ENCODE assay signal across 22 cellular contexts in genomic region chr2:73297151-73297559, GRCh38. TPM values are rescaled to one million over a fixed set of nuclear protein-coding genes. Genes with fewer than 3 reads are reported as not detected.
A peak's percentile ranks its signal among the peaks of the same experiment; 100 is the strongest.
DNase-seq lines count a peak whose midpoint lies in the region; ATAC-seq and TF ChIP-seq lines count a peak whose summit lies in the region.
"Had no signal": no experiment of that assay in that cellular context is flagged by ENCODE, and none has a peak within 500 bp of the region (broad histone marks: within the 10 kb centered on the region; RNA-seq: fewer than 3 reads in every experiment).

No MANE protein-coding gene starts in this region.

- peaks cover 9% of the 10 kb centered on the region for H3K4me1 Mint-ChIP-seq in HFFc6 (ENCODE audit: low read depth)
- peaks cover 3% of the 10 kb centered on the region for H3K4me1 Mint-ChIP-seq in T-helper 17 cell

- no peak overlapping the region for H3K27ac Mint-ChIP-seq in HFFc6
- H3K27ac Mint-ChIP-seq in T-helper 17 cell: no peak overlapping the region
- H3K27ac Mint-ChIP-seq: activated CD8-positive, alpha-beta T cell treated with anti-CD3 and anti-CD28 coated beads, Interleukin-2, amount 10 ng/mL, durations not matched to agents 7 days and 5 days; activated T-helper 2 cell treated with anti-CD3 and anti-CD28 coated beads, Interferon-gamma antibody, Interleukin-2, Interleukin-4, amounts not matched to agents 10 μg/mL and 5 μg/mL and 100 μg/mL, durations not matched to agents 14 hours and 24 hours and 36 hours had no signal

- TF ChIP-seq CTCF in HFFc6 (IDR thresholded peaks at IDR 0.05) (no peak), breast epithelium (IDR thresholded peaks at IDR 0.05) (no peak), left ventricle myocardium inferior (IDR thresholded peaks at IDR 0.05; ENCODE audit: borderline replicate concordance) (no peak)

- no peak for TF ChIP-seq POLR2A in breast epithelium (IDR thresholded peaks at IDR 0.05)

- H3K4me1 ChIP-seq in breast epithelium (peaks cover 0 to 11% of the 10 kb centered on the region in 2 donors), left ventricle myocardium inferior (peaks cover 16% of the 10 kb centered on the region)
- H3K4me1 ChIP-seq in effector memory CD4-positive, alpha-beta T cell (ENCODE audit: control insufficient read depth, insufficient read depth, low read length, poor library complexity, severe bottlenecking): peaks cover 16% of the 10 kb centered on the region
- H3K4me1 ChIP-seq: BLaER1 had no signal

- no peak overlapping the region for H3K4me3 ChIP-seq in breast epithelium
- no peak overlapping the region for H3K4me3 ChIP-seq in effector memory CD4-positive, alpha-beta T cell (ENCODE audit: insufficient read depth, low read depth, low read length, poor library complexity, severe bottlenecking)
- no peak overlapping the region for H3K4me3 ChIP-seq in left ventricle myocardium inferior
- H3K4me3 ChIP-seq: BLaER1, heart left ventricle, tibial artery had no signal

- intact Hi-C loops in breast epithelium (cut with DNase I; ENCODE audit: low total_unique reads): no loop called here
- intact Hi-C loops in left ventricle myocardium inferior (cut with micrococcal nuclease): no loop called here

- H3K36me3 Mint-ChIP-seq in HFFc6 (ENCODE audit: low read depth) (no peaks in the 10 kb centered on the region), T-helper 17 cell (ENCODE audit: low read depth) (no peaks in the 10 kb centered on the region)

- H3K36me3 ChIP-seq in breast epithelium (no peaks in the 10 kb centered on the region), left ventricle myocardium inferior (no peaks in the 10 kb centered on the region)
- no peaks in the 10 kb centered on the region for H3K36me3 ChIP-seq in effector memory CD4-positive, alpha-beta T cell (ENCODE audit: control insufficient read depth, insufficient read depth, low read length)
- H3K36me3 ChIP-seq: BLaER1, heart left ventricle, neutrophil, tibial artery had no signal

- H3K27me3 Mint-ChIP-seq in HFFc6 (ENCODE audit: insufficient read depth) (peaks cover 41% of the 10 kb centered on the region), T-helper 17 cell (peaks cover 68% of the 10 kb centered on the region)

- H3K9me3 ChIP-seq in T-helper 17 cell (ENCODE audit: control insufficient read depth, low read length, poor library complexity, severe bottlenecking) (no peaks in the 10 kb centered on the region), breast epithelium (no peaks in the 10 kb centered on the region), left ventricle myocardium inferior (replicated peaks) (no peaks in the 10 kb centered on the region)
- H3K9me3 ChIP-seq in effector memory CD4-positive, alpha-beta T cell (ENCODE audit: control insufficient read depth, low read length): no peaks in the 10 kb centered on the region
- H3K9me3 ChIP-seq: heart left ventricle, neutrophil, tibial artery had no signal

- H3K27me3 ChIP-seq in breast epithelium: peaks cover 9 to 61% of the 10 kb centered on the region in 2 donors
- peaks cover 37% of the 10 kb centered on the region for H3K27me3 ChIP-seq in effector memory CD4-positive, alpha-beta T cell (replicated peaks; ENCODE audit: control insufficient read depth, insufficient read depth, low read length, poor library complexity, severe bottlenecking)
- H3K27me3 ChIP-seq in left ventricle myocardium inferior (ENCODE audit: low read depth): peaks cover 78% of the 10 kb centered on the region

- no peaks in the 10 kb centered on the region for H3K9me3 Mint-ChIP-seq in HFFc6
- H3K9me3 Mint-ChIP-seq: activated T-helper 2 cell treated with anti-CD3 and anti-CD28 coated beads, Interferon-gamma antibody, Interleukin-2, Interleukin-4, amounts not matched to agents 10 μg/mL and 5 μg/mL and 100 μg/mL, durations not matched to agents 14 hours and 24 hours and 36 hours had no signal

- H3K27ac ChIP-seq in breast epithelium: no peak overlapping the region
- H3K27ac ChIP-seq in effector memory CD4-positive, alpha-beta T cell (ENCODE audit: insufficient read depth, low read length, poor library complexity, severe bottlenecking): no peak overlapping the region
- H3K27ac ChIP-seq in left ventricle myocardium inferior (replicated peaks): no peak overlapping the region
- H3K27ac ChIP-seq: BLaER1, heart left ventricle, neutrophil, tibial artery, VCaP had no signal

- H3K4me3 Mint-ChIP-seq in HFFc6 (no peak overlapping the region), T-helper 17 cell (no peak overlapping the region)
- H3K4me3 Mint-ChIP-seq: activated CD8-positive, alpha-beta T cell treated with anti-CD3 and anti-CD28 coated beads, Interleukin-2, amount 10 ng/mL, durations not matched to agents 7 days and 5 days had no signal

- ATAC-seq in T-helper 17 cell: no peak
- ATAC-seq: activated CD8-positive, alpha-beta T cell treated with anti-CD3 and anti-CD28 coated beads, Interleukin-2, amount 10 ng/mL, durations not matched to agents 7 days and 5 days; heart left ventricle; PC-3 had no signal

- peak; percentile 36 for DNase-seq in DMS153 treated with DMSO at 0.1 percent for 48 hours (lab: John Stamatoyannopoulos, UW; ENCODE audit: unreplicated experiment)
- peak; percentile 24 for DNase-seq in HFFc6
- peak; percentile 25 for DNase-seq in NCI-H774 (lab: John Stamatoyannopoulos, UW)
- DNase-seq in iris pigment epithelial cell (ENCODE audit: low read depth): peak; percentile 22
- no peak for DNase-seq in T-helper 17 cell
- no peak for DNase-seq in breast epithelium (ENCODE audit: low spot score in 2 of 2)
- no peak for DNase-seq in effector memory CD4-positive, alpha-beta T cell
- DNase-seq in left ventricle myocardium inferior: no peak
- DNase-seq: activated CD8-positive, alpha-beta T cell treated with anti-CD3 and anti-CD28 coated beads, Interleukin-2, amount 10 ng/mL, durations not matched to agents 7 days and 5 days; amniotic stem cell; cortex of kidney; heart left ventricle; kidney; midbrain; PC-3; stimulated activated CD4-positive, alpha-beta T cell treated with anti-CD3 and anti-CD28 coated beads, Interleukin-4, amount 100 ng/mL, for 4 hours; tibial artery had no signal

RNA-seq across cellular contexts. Expression of gene EGR4, which starts 3.8 kb away (rescaled TPM):
- total RNA-seq in HFFc6 (2021; fragmentation: NEBNext Ultra II Directional; extraction: Animal tissue kit (Norgen Biotek cat#: 25700)): not detected
- total RNA-seq in T-helper 17 cell (under 1 TPM; 0.52 to 0.70 TPM), breast epithelium (not detected), left ventricle myocardium inferior (not detected)
- total RNA-seq: activated CD8-positive, alpha-beta T cell treated with anti-CD3 and anti-CD28 coated beads, Interleukin-2, amount 10 ng/mL, durations not matched to agents 7 days and 5 days; epithelial cell of proximal tubule; heart left ventricle; kidney; PC-3 had no signal

RNA-seq across cellular contexts. Expression of gene FBXO41, which starts 12.9 kb away (rescaled TPM):
- total RNA-seq in HFFc6 (2021; fragmentation: NEBNext Ultra II Directional; extraction: Animal tissue kit (Norgen Biotek cat#: 25700)): 1 to 10 TPM in 4 of 6 experiments, under 1 TPM in 2; 0.80 to 1.7 (median 1.4) TPM
- total RNA-seq in T-helper 17 cell (10 to 100 TPM; 13.3 to 13.5 TPM), breast epithelium (1 to 10 TPM; 1.6 to 4.0 (median 3.9) TPM), left ventricle myocardium inferior (0.55 TPM)

Comparison
In these comparisons a context has a peak if more than half of its experiments do, and no peak if none do; other contexts are left out.
1. DNase-seq: peak in DMS153 treated with DMSO at 0.1 percent for 48 hours (single experiment), HFFc6 (single experiment), NCI-H774 (single experiment) and iris pigment epithelial cell (single experiment); none in T-helper 17 cell (0 of 3), breast epithelium (0 of 2), effector memory CD4-positive, alpha-beta T cell (0 of 3) and left ventricle myocardium inferior (single experiment).